In the genomic region with DNA sequence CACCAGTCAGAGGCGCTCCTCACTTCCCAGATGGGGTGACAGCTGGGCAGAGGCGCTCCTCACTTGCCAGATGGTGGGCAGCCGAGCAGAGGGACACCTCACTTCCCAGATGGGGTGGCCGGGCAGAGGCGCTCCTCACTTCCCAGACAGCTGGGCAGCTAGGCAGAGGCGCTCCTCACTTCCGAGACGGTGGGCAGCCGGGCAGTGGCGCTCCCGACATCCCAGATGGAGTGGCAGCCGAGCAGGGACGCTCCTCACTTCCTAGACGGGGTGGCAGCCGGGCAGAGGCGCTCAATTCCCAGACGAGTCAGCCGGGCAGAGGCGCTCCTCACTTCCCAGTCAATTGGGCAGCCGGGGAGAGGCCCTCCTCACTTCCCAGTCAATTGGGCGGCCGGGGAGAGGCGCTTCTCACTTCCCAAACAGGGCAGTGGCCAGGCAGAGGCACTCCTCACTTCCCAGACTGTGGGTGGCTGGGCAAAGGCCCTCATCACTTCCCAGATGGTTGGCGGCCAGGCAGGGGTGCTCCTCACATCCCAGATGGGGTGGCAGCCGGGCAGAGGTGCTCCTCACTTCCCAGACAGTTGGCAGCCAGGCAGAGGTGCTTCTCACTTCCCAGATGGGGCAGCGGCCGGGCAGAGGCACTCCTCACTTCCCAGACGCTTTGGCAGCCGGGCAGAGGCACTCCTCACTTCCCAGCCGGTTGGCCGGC, we compare ENCODE assay signal across 30 cellular contexts.
"Had no signal": no experiment of that assay in that cellular context is flagged by ENCODE, and none has a peak within 500 bp of the region (broad histone marks: within the 10 kb centered on the region; RNA-seq: fewer than 3 reads in every experiment).

No MANE protein-coding gene starts in this region.

- H3K27me3 Mint-ChIP-seq: stimulated activated memory B cell treated with anti-CD40 and anti-IgM and Interleukin-4, amounts not matched to agents 10 μg/mL and 1 μg/mL and 100 μg/mL, for 72 hours; stimulated activated naive CD8-positive, alpha-beta T cell treated with anti-CD3 and anti-CD28 coated beads, Interleukin-15, amount 100 ng/mL, for 72 hours had no signal

- H2AFZ ChIP-seq: neural progenitor cell had no signal

- H3K9ac ChIP-seq: neural progenitor cell had no signal

- H3K4me3 Mint-ChIP-seq: naive thymus-derived CD4-positive, alpha-beta T cell; natural killer cell; nephron; neural progenitor cell; stimulated activated memory B cell treated with anti-CD40 and anti-IgM and Interleukin-4, amounts not matched to agents 10 μg/mL and 1 μg/mL and 100 μg/mL, for 72 hours; stimulated activated naive CD8-positive, alpha-beta T cell treated with anti-CD3 and anti-CD28 coated beads, Interleukin-15, amount 100 ng/mL, for 72 hours had no signal

- H3K4me2 ChIP-seq: neural progenitor cell, smooth muscle cell had no signal

- H3K4me3 ChIP-seq: neural progenitor cell, pancreas, prostate gland, right atrium auricular region, right lobe of liver, skin epidermis, smooth muscle cell, spleen, thoracic aorta, thyroid gland, tibial nerve, upper lobe of left lung, vagina had no signal

- H3K9me3 ChIP-seq: neutrophil, pancreas, prostate gland, right atrium auricular region, right lobe of liver, spleen, thoracic aorta, thyroid gland, upper lobe of left lung, vagina had no signal

- H3K27ac Mint-ChIP-seq: naive thymus-derived CD4-positive, alpha-beta T cell; natural killer cell; nephron; neural progenitor cell; stimulated activated memory B cell treated with anti-CD40 and anti-IgM and Interleukin-4, amounts not matched to agents 10 μg/mL and 1 μg/mL and 100 μg/mL, for 72 hours; stimulated activated naive CD8-positive, alpha-beta T cell treated with anti-CD3 and anti-CD28 coated beads, Interleukin-15, amount 100 ng/mL, for 72 hours had no signal

- H3K9me3 Mint-ChIP-seq: neural progenitor cell had no signal

- H3K36me3 Mint-ChIP-seq: natural killer cell; neural progenitor cell; stimulated activated memory B cell treated with anti-CD40 and anti-IgM and Interleukin-4, amounts not matched to agents 10 μg/mL and 1 μg/mL and 100 μg/mL, for 72 hours had no signal

- H3K36me3 ChIP-seq: neural progenitor cell, neutrophil, pancreas, prostate gland, right atrium auricular region, right lobe of liver, spleen, thoracic aorta, thyroid gland, tibial nerve, upper lobe of left lung, vagina had no signal

- H3K4me1 ChIP-seq: prostate gland, right atrium auricular region, spleen, thyroid gland, tibial nerve, upper lobe of left lung, vagina had no signal

- FAIRE-seq: pancreas, urothelium cell line had no signal

- DNase-seq: naive thymus-derived CD4-positive, alpha-beta T cell; natural killer cell; nucleus accumbens; retina; spleen; stimulated activated CD4-positive, alpha-beta T cell treated with anti-CD3 and anti-CD28 coated beads, Interleukin-12 subunit alpha, Interleukin-12 subunit beta, amount 100 ng/mL, for 4 hours; stimulated activated CD4-positive, alpha-beta T cell treated with anti-CD3 and anti-CD28 coated beads, Interleukin-1b, Interleukin-23, amount 100 ng/mL, for 48 hours; stimulated activated CD4-positive, alpha-beta T cell treated with anti-CD3 and anti-CD28 coated beads, Interleukin-4, amount 100 ng/mL, for 1 hour; stimulated activated CD4-positive, alpha-beta T cell treated with anti-CD3 and anti-CD28 coated beads, Interleukin-4, amount 100 ng/mL, for 4 hours; stimulated activated CD8-positive, alpha-beta memory T cell treated with anti-CD3 and anti-CD28 coated beads, Interleukin-4, amount 100 ng/mL, for 48 hours; stimulated activated naive CD4-positive, alpha-beta T cell; stimulated activated naive CD8-positive, alpha-beta T cell treated with anti-CD3 and anti-CD28 coated beads, Interleukin-15, amount 100 ng/mL, for 72 hours; stimulated activated naive CD8-positive, alpha-beta T cell treated with anti-CD3 and anti-CD28 coated beads, Interleukin-15, Interleukin-2, amounts not matched to agents 100 U/mL and 50 U/mL, for 24 hours; thyroid gland; trophoblast cell had no signal

- ATAC-seq: naive thymus-derived CD4-positive, alpha-beta T cell; natural killer cell; pancreas; right lobe of liver; stimulated activated memory B cell treated with anti-CD40 and anti-IgM and Interleukin-4, amounts not matched to agents 10 μg/mL and 1 μg/mL and 100 μg/mL, for 72 hours; stimulated activated naive CD8-positive, alpha-beta T cell treated with anti-CD3 and anti-CD28 coated beads, Interleukin-15, amount 100 ng/mL, for 72 hours; stimulated activated naive CD8-positive, alpha-beta T cell treated with anti-CD3 and anti-CD28 coated beads, Interleukin-15, Interleukin-2, amounts not matched to agents 100 U/mL and 50 U/mL, for 24 hours had no signal

- H3K4me1 Mint-ChIP-seq: naive thymus-derived CD4-positive, alpha-beta T cell; natural killer cell; neural progenitor cell; stimulated activated memory B cell treated with anti-CD40 and anti-IgM and Interleukin-4, amounts not matched to agents 10 μg/mL and 1 μg/mL and 100 μg/mL, for 72 hours; stimulated activated naive CD8-positive, alpha-beta T cell treated with anti-CD3 and anti-CD28 coated beads, Interleukin-15, amount 100 ng/mL, for 72 hours had no signal

- H3K27me3 ChIP-seq: neural progenitor cell, neutrophil, pancreas, right atrium auricular region, right lobe of liver, spleen, thyroid gland, tibial nerve, upper lobe of left lung, vagina had no signal

- H3K27ac ChIP-seq: neural progenitor cell, neutrophil, pancreas, prostate gland, right atrium auricular region, right lobe of liver, skin epidermis, spleen, thoracic aorta, thyroid gland, tibial nerve, upper lobe of left lung, vagina had no signal
